Comparison of ENCODE assay signal across 2 cellular contexts in the genomic region with DNA sequence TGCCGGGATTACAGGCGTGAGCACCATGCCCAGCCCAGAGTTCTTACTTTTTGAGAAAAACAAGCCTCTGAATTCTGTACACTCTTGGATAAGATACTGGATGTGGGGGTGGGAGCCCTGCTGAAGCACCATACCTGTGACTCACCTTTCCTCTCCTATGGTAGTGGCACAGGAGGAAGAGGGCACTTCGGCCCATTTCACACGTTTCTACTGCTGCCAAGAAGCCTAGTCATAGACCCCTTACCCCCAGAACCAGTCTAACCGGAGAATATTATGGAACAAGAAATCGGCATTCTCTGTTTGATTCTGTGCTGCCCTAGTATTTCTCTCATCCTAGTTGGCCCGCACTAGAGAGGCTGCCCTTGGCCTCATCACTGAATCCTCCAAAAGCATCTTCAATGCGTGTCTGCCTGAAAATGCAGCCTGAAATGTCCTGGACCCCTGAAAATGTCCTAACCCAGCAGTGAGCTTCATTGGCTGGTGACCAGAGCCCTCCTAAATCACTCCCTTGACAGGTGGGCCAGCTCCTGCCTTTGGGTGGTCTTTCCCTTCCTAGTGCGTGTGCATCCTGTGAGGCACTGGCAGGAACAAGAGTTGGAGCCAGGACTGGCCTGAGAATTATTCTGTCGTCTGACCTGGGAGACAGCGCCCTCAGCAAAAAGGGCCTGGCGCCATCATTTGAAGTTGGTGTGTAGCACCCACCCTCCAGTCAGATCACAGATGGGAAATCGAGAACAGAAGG.
TF ChIP-seq lines count a peak whose summit lies in the region.

No MANE protein-coding gene starts in this region.

TF ChIP-seq in GM23338, 12 proteins besides CTCF, POLR2A, EP300 and RAD21:
- no peak for TF ChIP-seq STAT1 (IDR thresholded peaks at IDR 0.05; ENCODE audit: unreplicated experiment)
- TF ChIP-seq EZH2phosphoT487 (IDR thresholded peaks at IDR 0.05; ENCODE audit: unreplicated experiment), result no peak
- TF ChIP-seq ZNF114 (CRISPR knock-in tag; IDR thresholded peaks at IDR 0.05), result no peak
- no peak for TF ChIP-seq REST (IDR thresholded peaks at IDR 0.05; ENCODE audit: unreplicated experiment)
- no peak for TF ChIP-seq NANOG (IDR thresholded peaks at IDR 0.05; ENCODE audit: borderline replicate concordance)
- no peak for TF ChIP-seq CREB1 (CRISPR knock-in tag; IDR thresholded peaks at IDR 0.05; ENCODE audit: low read depth)
- no peak for TF ChIP-seq JUNB (IDR thresholded peaks at IDR 0.05; ENCODE audit: unreplicated experiment)
- TF ChIP-seq ETS1 (IDR thresholded peaks at IDR 0.05), result no peak
- TF ChIP-seq EZH2 (IDR thresholded peaks at IDR 0.05; ENCODE audit: low read depth, unreplicated experiment), result no peak
- no peak for TF ChIP-seq POLR2AphosphoS5 (IDR thresholded peaks at IDR 0.05; ENCODE audit: low read depth)
- TF ChIP-seq ZNF331 (CRISPR knock-in tag; IDR thresholded peaks at IDR 0.05; ENCODE audit: low read depth), result no peak

TF ChIP-seq in H1, 55 proteins besides CTCF, POLR2A, EP300 and RAD21:
- TF ChIP-seq TBP (IDR thresholded peaks at IDR 0.05; ENCODE audit: low read depth, low read length) (no peak), FOSL1 (IDR thresholded peaks at IDR 0.05; ENCODE audit: insufficient read depth, low read depth, low read length) (no peak), BRCA1 (IDR thresholded peaks at IDR 0.05; ENCODE audit: low read depth, low read length) (no peak), KDM4A (IDR thresholded peaks at IDR 0.05; ENCODE audit: low read depth, low read length, severe bottlenecking) (no peak), KDM5A (IDR thresholded peaks at IDR 0.05; ENCODE audit: low read length) (no peak), BCL11A (IDR thresholded peaks at IDR 0.05; ENCODE audit: low read depth in 2 of 2, low read length in 2 of 2) (no peak), RXRA (IDR thresholded peaks at IDR 0.05; ENCODE audit: insufficient read depth, low read depth, low read length) (no peak), ATF2 (IDR thresholded peaks at IDR 0.05; ENCODE audit: low read length) (no peak), GTF2F1 (IDR thresholded peaks at IDR 0.05; ENCODE audit: borderline replicate concordance, low read depth, low read length) (no peak), SUZ12 (IDR thresholded peaks at IDR 0.05; ENCODE audit: low read length) (no peak), CBX5 (IDR thresholded peaks at IDR 0.05; ENCODE audit: low read depth, low read length) (no peak), EGR1 (IDR thresholded peaks at IDR 0.05; ENCODE audit: borderline replicate concordance, low read depth, low read length) (no peak)
- TF ChIP-seq, protein P1, sequence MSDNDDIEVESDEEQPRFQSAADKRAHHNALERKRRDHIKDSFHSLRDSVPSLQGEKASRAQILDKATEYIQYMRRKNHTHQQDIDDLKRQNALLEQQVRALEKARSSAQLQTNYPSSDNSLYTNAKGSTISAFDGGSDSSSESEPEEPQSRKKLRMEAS (IDR thresholded peaks at IDR 0.05), result no peak
